In the genomic region with DNA sequence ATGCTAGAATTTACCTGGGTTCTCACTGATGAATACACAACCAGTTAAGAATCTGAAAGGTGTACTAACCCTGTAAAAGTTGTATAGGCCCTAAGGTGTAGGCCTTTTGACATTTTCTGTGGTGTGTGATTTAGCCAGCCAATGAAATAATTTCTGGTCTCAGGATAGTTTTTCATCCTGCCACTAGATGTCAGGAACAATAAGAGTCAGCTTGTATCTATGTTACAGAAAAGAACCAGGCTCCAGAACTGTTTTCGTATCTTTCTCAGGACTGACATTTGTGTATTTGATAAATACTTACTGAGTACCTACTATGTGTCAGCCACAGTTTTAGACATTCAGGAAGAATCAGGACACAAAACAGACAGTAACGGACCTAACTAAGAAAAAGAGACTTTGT, we compare ENCODE assay signal across 8 cellular contexts.
DNase-seq lines count a peak whose midpoint lies in the region; ATAC-seq and TF ChIP-seq lines count a peak whose summit lies in the region.

No MANE protein-coding gene starts in this region.

- H3K27ac ChIP-seq in colonic mucosa (no peak overlapping the region), neural progenitor cell (no peak overlapping the region)

- H3K27ac Mint-ChIP-seq in neural progenitor cell: no peak overlapping the region
- no peak overlapping the region for H3K27ac Mint-ChIP-seq in activated CD4-positive, alpha-beta T cell treated with anti-CD3 and anti-CD28 coated beads, Interleukin-2, amount 10 ng/mL, durations not matched to agents 24 days and 14 days

- peaks cover 5% of the 10 kb centered on the region for H3K9me3 Mint-ChIP-seq in neural progenitor cell
- no peaks in the 10 kb centered on the region for H3K9me3 Mint-ChIP-seq in activated CD4-positive, alpha-beta T cell treated with anti-CD3 and anti-CD28 coated beads, Interleukin-2, amount 10 ng/mL, durations not matched to agents 24 days and 14 days

- H3K9me3 ChIP-seq in colonic mucosa: no peaks in the 10 kb centered on the region
- H3K9me3 ChIP-seq in neural progenitor cell (ENCODE audit: low read depth): no peaks in the 10 kb centered on the region

- no peaks in the 10 kb centered on the region for H3K4me1 ChIP-seq in colonic mucosa
- no peaks in the 10 kb centered on the region for H3K4me1 ChIP-seq in neural progenitor cell

- H3K36me3 Mint-ChIP-seq in neural progenitor cell: no peaks in the 10 kb centered on the region
- H3K36me3 Mint-ChIP-seq in activated CD4-positive, alpha-beta T cell treated with anti-CD3 and anti-CD28 coated beads, Interleukin-2, amount 10 ng/mL, durations not matched to agents 24 days and 14 days (ENCODE audit: low read depth): no peaks in the 10 kb centered on the region

- H3K4me1 Mint-ChIP-seq in neural progenitor cell: peaks cover 9% of the 10 kb centered on the region
- H3K4me1 Mint-ChIP-seq in activated CD4-positive, alpha-beta T cell treated with anti-CD3 and anti-CD28 coated beads, Interleukin-2, amount 10 ng/mL, durations not matched to agents 24 days and 14 days: no peaks in the 10 kb centered on the region

- H3K79me2 ChIP-seq in neural progenitor cell (ENCODE audit: low read depth): no peaks in the 10 kb centered on the region

- H2AFZ ChIP-seq in neural progenitor cell (replicated peaks): no peak overlapping the region

- intact Hi-C loops in colonic mucosa (cut with DNase I): no loop called here
- intact Hi-C loops in activated CD4-positive, alpha-beta T cell treated with anti-CD3 and anti-CD28 coated beads, Interleukin-2, amount 10 ng/mL, durations not matched to agents 24 days and 14 days (cut with micrococcal nuclease): no loop called here

- peak; percentile 77 for ATAC-seq in GM21576 (IDR thresholded peaks at IDR 0.05; ENCODE audit: unreplicated experiment)

- H3K36me3 ChIP-seq in colonic mucosa (no peaks in the 10 kb centered on the region), neural progenitor cell (no peaks in the 10 kb centered on the region)

- no peaks in the 10 kb centered on the region for H4K20me1 ChIP-seq in neural progenitor cell (ENCODE audit: low read depth)

- TF ChIP-seq CTCF in colonic mucosa (IDR thresholded peaks at IDR 0.05): peak; percentile 22
- TF ChIP-seq CTCF in neural progenitor cell (IDR thresholded peaks at IDR 0.05): peak; percentile 58

- no peaks in the 10 kb centered on the region for H3F3A ChIP-seq in neural progenitor cell (ENCODE audit: low read depth)

- H3K4me3 ChIP-seq in colonic mucosa (no peak overlapping the region), neural progenitor cell (no peak overlapping the region)

- H3K4me3 Mint-ChIP-seq in neural progenitor cell: no peak overlapping the region
- H3K4me3 Mint-ChIP-seq in activated CD4-positive, alpha-beta T cell treated with anti-CD3 and anti-CD28 coated beads, Interleukin-2, amount 10 ng/mL, durations not matched to agents 24 days and 14 days: no peak overlapping the region

- H3K9ac ChIP-seq in colonic mucosa (ENCODE audit: low read depth in 2 of 2, low read length in 2 of 2): no peak overlapping the region
- no peak overlapping the region for H3K9ac ChIP-seq in neural progenitor cell

- DNase-seq in DMS53 treated with DMSO at 0.1 percent for 48 hours (lab: John Stamatoyannopoulos, UW; ENCODE audit: unreplicated experiment): peak; percentile 40
- DNase-seq in NCI-H1092 treated with DMSO at 0.1 percent for 48 hours (lab: John Stamatoyannopoulos, UW): peak; percentile 69
- DNase-seq in colonic mucosa: no peak
- peak; percentile 39 for DNase-seq in neural progenitor cell (ENCODE audit: low spot score)
- DNase-seq in activated CD4-positive, alpha-beta T cell treated with anti-CD3 and anti-CD28 coated beads for 48 hours: no peak
- no peak for DNase-seq in stimulated activated naive CD4-positive, alpha-beta T cell treated with Interleukin-2 at 50 U/mL for 16 hours (lab: John Stamatoyannopoulos, UW)
- DNase-seq in activated CD4-positive, alpha-beta T cell treated with anti-CD3 and anti-CD28 coated beads, Interleukin-2, amount 10 ng/mL, durations not matched to agents 24 days and 14 days: no peak

- H3K27me3 ChIP-seq in colonic mucosa (no peaks in the 10 kb centered on the region), neural progenitor cell (no peaks in the 10 kb centered on the region)

- peaks cover 2% of the 10 kb centered on the region for H3K27me3 Mint-ChIP-seq in neural progenitor cell (ENCODE audit: insufficient read depth, low read depth)
- no peaks in the 10 kb centered on the region for H3K27me3 Mint-ChIP-seq in activated CD4-positive, alpha-beta T cell treated with anti-CD3 and anti-CD28 coated beads, Interleukin-2, amount 10 ng/mL, durations not matched to agents 24 days and 14 days

- H3K4me2 ChIP-seq in neural progenitor cell: no peak overlapping the region

Comparison
In these comparisons a context has a peak if more than half of its experiments do, and no peak if none do; other contexts are left out.
1. DNase-seq: peak in DMS53 treated with DMSO at 0.1 percent for 48 hours (single experiment), NCI-H1092 treated with DMSO at 0.1 percent for 48 hours (single experiment) and neural progenitor cell (single experiment); none in colonic mucosa (single experiment), activated CD4-positive, alpha-beta T cell treated with anti-CD3 and anti-CD28 coated beads for 48 hours (single experiment), stimulated activated naive CD4-positive, alpha-beta T cell treated with Interleukin-2 at 50 U/mL for 16 hours (single experiment) and activated CD4-positive, alpha-beta T cell treated with anti-CD3 and anti-CD28 coated beads, Interleukin-2, amount 10 ng/mL, durations not matched to agents 24 days and 14 days (single experiment).